Comparison of ENCODE assay signal across 8 cellular contexts in the genomic region with DNA sequence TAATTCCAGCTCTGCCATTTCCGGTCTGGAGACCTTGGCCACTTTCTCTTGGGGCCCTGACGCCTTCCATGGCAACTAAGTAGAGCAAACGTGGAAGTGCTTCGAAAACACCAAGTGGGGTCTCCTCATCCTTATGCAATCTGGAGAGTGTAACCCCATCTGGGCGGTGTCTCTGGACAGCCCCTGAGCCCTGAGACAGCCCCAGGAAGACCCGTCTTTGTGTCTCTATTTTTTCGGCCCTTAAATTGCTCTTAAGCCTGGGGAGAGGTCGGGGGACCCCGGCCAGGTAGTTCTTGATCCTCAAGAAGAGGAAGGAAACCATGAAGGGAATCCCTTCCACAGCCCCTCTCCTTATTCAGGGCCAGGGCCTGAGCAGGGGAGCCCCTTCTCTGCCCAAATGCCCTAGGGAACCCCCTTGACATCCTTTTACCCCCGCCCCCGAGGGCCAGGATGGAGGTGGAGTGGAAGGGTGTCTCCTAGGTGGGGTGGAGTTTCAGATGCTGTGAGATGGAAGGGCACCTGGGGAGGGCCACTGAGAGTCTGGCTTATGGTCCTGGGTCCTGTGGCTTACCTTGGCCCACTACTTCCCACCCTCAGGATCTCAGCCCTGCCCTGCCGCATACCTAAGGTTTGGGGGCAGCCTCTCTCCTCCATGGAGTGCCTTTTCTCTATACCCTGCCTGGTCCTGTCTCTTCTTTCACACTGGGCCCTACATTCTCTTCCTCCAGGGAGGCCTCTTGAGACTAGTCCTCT. TPM values are rescaled to one million over a fixed set of nuclear protein-coding genes. Genes with fewer than 3 reads are reported as not detected.
DNase-seq lines count a peak whose midpoint lies in the region; ATAC-seq, FAIRE-seq and TF ChIP-seq lines count a peak whose summit lies in the region.

No MANE protein-coding gene starts in this region.

- peak overlapping the region; percentile 33; the same call in 1 of the 2 replicates for H2AFZ ChIP-seq in GM23248

- H3K9me3 Mint-ChIP-seq in activated CD4-positive, alpha-beta memory T cell treated with anti-CD3 and anti-CD28 coated beads for 36 hours: no peaks in the 10 kb centered on the region

- H3K79me2 ChIP-seq in GM23248 (ENCODE audit: insufficient read depth): peaks cover under 1% of the 10 kb centered on the region; the same call in 1 of the 2 replicates

- H3K36me3 ChIP-seq in GM23248 (ENCODE audit: low read depth) (no peaks in the 10 kb centered on the region), heart right ventricle (no peaks in the 10 kb centered on the region), skeletal muscle satellite cell (ENCODE audit: insufficient read depth, low read length) (no peaks in the 10 kb centered on the region)

- DNase-seq in GM23248 (no peak), heart right ventricle (no peak), T1000 (lab: John Stamatoyannopoulos, UW) (no peak), D721Med (ENCODE audit: insufficient read length, low spot score) (no peak)
- DNase-seq in activated CD4-positive, alpha-beta memory T cell treated with anti-CD3 and anti-CD28 coated beads for 36 hours: no peak

- no peaks in the 10 kb centered on the region for H3K27me3 Mint-ChIP-seq in activated CD4-positive, alpha-beta memory T cell treated with anti-CD3 and anti-CD28 coated beads for 36 hours

- no peaks in the 10 kb centered on the region for H4K20me1 ChIP-seq in GM23248 (ENCODE audit: insufficient read depth)

- intact Hi-C loops in activated CD4-positive, alpha-beta memory T cell treated with anti-CD3 and anti-CD28 coated beads for 36 hours (cut with micrococcal nuclease): loop anchor here (1.0 kb wide), 3 partner anchors 8 to 36 kb away; a partner anchor contains a TSS
- intact Hi-C loops in heart right ventricle (cut with DNase I): loop anchor here in 3 of 10 donors (2.0 to 5.0 kb wide), 4 partner anchors 17 to 93 kb away; a partner anchor contains a TSS

- ATAC-seq in heart right ventricle (no peak), GM18519 (IDR thresholded peaks at IDR 0.05; ENCODE audit: low FRiP score, unreplicated experiment) (no peak), HG02870 (IDR thresholded peaks at IDR 0.05; ENCODE audit: unreplicated experiment) (no peak)

- CTCF ChIA-PET in activated CD4-positive, alpha-beta memory T cell treated with anti-CD3 and anti-CD28 coated beads for 36 hours (lab: Charles Lee): interaction anchor here (1.3 to 15.9 kb wide), 9 partner anchors 7 to 86 kb away, joined by 4 to 438 read pairs (median 31); a partner anchor contains a TSS

- peak overlapping the region; percentile 83 for H3K4me2 ChIP-seq in GM23248 (ENCODE audit: unreplicated experiment)
- peak overlapping the region; percentile 84 for H3K4me2 ChIP-seq in skeletal muscle satellite cell (ENCODE audit: low read length)

- H3K9me2 ChIP-seq in GM23248 (ENCODE audit: insufficient read depth): no peaks in the 10 kb centered on the region

- TF ChIP-seq CTCF in heart right ventricle (IDR thresholded peaks at IDR 0.05) (no peak), D721Med (IDR thresholded peaks at IDR 0.05; ENCODE audit: insufficient read depth, missing control alignments) (no peak)

- POLR2A ChIA-PET in activated CD4-positive, alpha-beta memory T cell treated with anti-CD3 and anti-CD28 coated beads for 36 hours (lab: Charles Lee): interaction anchor here (1.2 to 2.1 kb wide), 3 partner anchors 8 to 18 kb away, joined by 6 to 10 read pairs (median 7); a partner anchor contains a TSS

- H3K4me3 ChIP-seq in GM23248 (peak overlapping the region; percentile 64), heart right ventricle (peak overlapping the region in 9 of 10 donors; percentile 14 to 52 (median 36)), skeletal muscle satellite cell (ENCODE audit: low read length) (peak overlapping the region; percentile 67)

- no peaks in the 10 kb centered on the region for H3K27me3 ChIP-seq in GM23248 (replicated peaks; ENCODE audit: insufficient read depth)
- peaks cover 0 to 5% (median 0%) of the 10 kb centered on the region in 7 donors for H3K27me3 ChIP-seq in heart right ventricle
- H3K27me3 ChIP-seq in skeletal muscle satellite cell (ENCODE audit: control insufficient read depth, insufficient read depth, low read length): no peaks in the 10 kb centered on the region

- peak overlapping the region; percentile 70 for H3K4me3 Mint-ChIP-seq in activated CD4-positive, alpha-beta memory T cell treated with anti-CD3 and anti-CD28 coated beads for 36 hours

- peaks cover 42% of the 10 kb centered on the region for H3K4me1 Mint-ChIP-seq in activated CD4-positive, alpha-beta memory T cell treated with anti-CD3 and anti-CD28 coated beads for 36 hours (ENCODE audit: low read depth)

- peak overlapping the region; percentile 70 for H3K27ac Mint-ChIP-seq in activated CD4-positive, alpha-beta memory T cell treated with anti-CD3 and anti-CD28 coated beads for 36 hours

- 61 to 71% methylated on average over 12 of the region's 12 CpGs for WGBS in GM23248 (ENCODE audit: low coverage in 1 of 2, low lambda C conversion rate in 2 of 2, missing lambda C conversion rate in 2 of 2), 2 experiments
- WGBS in heart right ventricle, 2 donors: 56 to 65% methylated on average over 12 of the region's 12 CpGs

- no peak for FAIRE-seq in D721Med (lab: Jason Lieb, UNC)

- peaks cover 17% of the 10 kb centered on the region for H3K4me1 ChIP-seq in GM23248 (ENCODE audit: insufficient read depth)
- peaks cover 25 to 77% (median 56%) of the 10 kb centered on the region in 9 donors for H3K4me1 ChIP-seq in heart right ventricle
- peaks cover 29% of the 10 kb centered on the region for H3K4me1 ChIP-seq in skeletal muscle satellite cell (ENCODE audit: control insufficient read depth, insufficient read depth, low read length)

- H3K27ac ChIP-seq in GM23248: peak overlapping the region; percentile 94
- peak overlapping the region; percentile 84 to 95 (median 89) for H3K27ac ChIP-seq in heart right ventricle

- H3K9me3 ChIP-seq in GM23248 (ENCODE audit: low read depth) (no peaks in the 10 kb centered on the region), heart right ventricle (no peaks in the 10 kb centered on the region), skeletal muscle satellite cell (replicated peaks; ENCODE audit: low read length) (no peaks in the 10 kb centered on the region)

- peak overlapping the region; percentile 89 for H3K9ac ChIP-seq in GM23248
- H3K9ac ChIP-seq in skeletal muscle satellite cell (ENCODE audit: low read depth, low read length): peak overlapping the region; percentile 88

- H3F3A ChIP-seq in GM23248 (ENCODE audit: insufficient read depth): peaks cover 21% of the 10 kb centered on the region

- H3K36me3 Mint-ChIP-seq in activated CD4-positive, alpha-beta memory T cell treated with anti-CD3 and anti-CD28 coated beads for 36 hours: no peaks in the 10 kb centered on the region

- in situ Hi-C loops in GM23248 (cut with MboI): no loop called here

RNA-seq across cellular contexts. Expression of a gene that starts 17.6 kb away (rescaled TPM):
- total RNA-seq in GM23248 (2014; rRNA removed; shearing (Covaris generic)): 12.5 and 13.1 TPM in 2 replicates
- 10.2 and 11.1 TPM in 2 replicates for polyA plus RNA-seq in GM23248 (2016; fragmentation: Nextera tagmentation; extraction: Ambion mirVana)
- 10 to 100 TPM; 64.2 to 68.2 TPM for total RNA-seq in activated CD4-positive, alpha-beta memory T cell treated with anti-CD3 and anti-CD28 coated beads for 36 hours
- total RNA-seq in heart right ventricle: 100 to 1,000 TPM in 6 of 10 donors, 10 to 100 TPM in 4; 34.6 to 588 (median 105) TPM
- polyA plus RNA-seq in heart right ventricle: 10 to 100 TPM; 53.2 to 83.0 TPM
- 1.1 and 1.5 TPM in 2 replicates for total RNA-seq in skeletal muscle satellite cell (2012; rRNA removed)

RNA-seq across cellular contexts. Expression of a gene that starts 26.9 kb away (rescaled TPM):
- total RNA-seq in GM23248 (2014; rRNA removed; shearing (Covaris generic)): 2.2 and 5.9 TPM in 2 replicates
- polyA plus RNA-seq in GM23248 (2016; fragmentation: Nextera tagmentation; extraction: Ambion mirVana) (not detected in 2 replicates), heart right ventricle (10 to 100 TPM; 27.2 to 58.8 TPM)
- total RNA-seq in activated CD4-positive, alpha-beta memory T cell treated with anti-CD3 and anti-CD28 coated beads for 36 hours: 10 to 100 TPM; 15.1 to 18.7 TPM
- total RNA-seq in heart right ventricle: 10 to 100 TPM; 16.6 to 47.0 (median 23.9) TPM
- total RNA-seq in skeletal muscle satellite cell (2012; rRNA removed): 3.5 and 7.9 TPM in 2 replicates

RNA-seq across cellular contexts. Expression of a gene that starts 36.1 kb away (rescaled TPM):
- total RNA-seq in GM23248 (2014; rRNA removed; shearing (Covaris generic)): 113 and 139 TPM in 2 replicates
- polyA plus RNA-seq in GM23248 (2016; fragmentation: Nextera tagmentation; extraction: Ambion mirVana) (77.3 and 77.9 TPM in 2 replicates), heart right ventricle (10 to 100 TPM; 14.6 to 90.2 TPM)
- total RNA-seq in activated CD4-positive, alpha-beta memory T cell treated with anti-CD3 and anti-CD28 coated beads for 36 hours: 10 to 100 TPM; 35.7 to 38.0 TPM
- total RNA-seq in heart right ventricle: 10 to 100 TPM; 17.5 to 31.8 (median 22.2) TPM
- total RNA-seq in skeletal muscle satellite cell (2012; rRNA removed): 45.9 and 56.3 TPM in 2 replicates

RNA-seq across cellular contexts. Expression of a gene that starts 45.8 kb away (rescaled TPM):
- total RNA-seq in GM23248 (2014; rRNA removed; shearing (Covaris generic)): not detected in 2 replicates
- polyA plus RNA-seq in GM23248 (2016; fragmentation: Nextera tagmentation; extraction: Ambion mirVana) (not detected in 2 replicates), heart right ventricle (under 1 TPM in 1 of 2 donors, not detected in 1; 0.29 TPM)
- total RNA-seq in activated CD4-positive, alpha-beta memory T cell treated with anti-CD3 and anti-CD28 coated beads for 36 hours: not detected
- under 1 TPM in 3 of 10 donors, not detected in 7; 0.19 to 0.52 (median 0.26) TPM for total RNA-seq in heart right ventricle
- total RNA-seq in skeletal muscle satellite cell (2012; rRNA removed): not detected in 2 replicates
